Comparison of ENCODE assay signal across 17 cellular contexts in genomic region chr6:3460253-3460652, GRCh38. TPM values are rescaled to one million over a fixed set of nuclear protein-coding genes. Genes with fewer than 3 reads are reported as not detected.
A peak's percentile ranks its signal among the peaks of the same experiment; 100 is the strongest.
DNase-seq lines count a peak whose midpoint lies in the region; ATAC-seq and TF ChIP-seq lines count a peak whose summit lies in the region.
"Had no signal": no experiment of that assay in that cellular context is flagged by ENCODE, and none has a peak within 500 bp of the region (broad histone marks: within the 10 kb centered on the region; RNA-seq: fewer than 3 reads in every experiment).

No MANE protein-coding gene starts in this region.

- H3K4me3 ChIP-seq in IMR-90 (ENCODE audit: insufficient read depth, low read depth, low read length) (no peak overlapping the region), dorsolateral prefrontal cortex (no peak overlapping the region), upper lobe of left lung (no peak overlapping the region)
- H3K4me3 ChIP-seq: GM23338 had no signal

- H3K4me1 Mint-ChIP-seq in activated CD8-positive, alpha-beta memory T cell treated with anti-CD3 and anti-CD28 coated beads, Interleukin-2, amount 10 ng/mL, durations not matched to agents 7 days and 5 days = peaks cover 5% of the 10 kb centered on the region

- H3K14ac ChIP-seq in IMR-90 (replicated peaks; ENCODE audit: low read depth, low read length) = no peak overlapping the region

- CTCF ChIA-PET in IMR-90 (lab: Yijun Ruan, JAX) = interaction anchor here (0.9 kb wide), 1 partner anchor 12 kb away, joined by 4 read pairs; no protein-coding TSS in a partner anchor
- CTCF ChIA-PET in activated CD8-positive, alpha-beta memory T cell treated with anti-CD3 and anti-CD28 coated beads, Interleukin-2, amount 10 ng/mL, durations not matched to agents 7 days and 5 days (lab: Charles Lee) = no interaction called here

- POLR2A ChIA-PET in IMR-90 (lab: Charles Lee; ENCODE audit: unreplicated experiment) = no interaction called here

- H3K4me1 ChIP-seq in IMR-90 (ENCODE audit: control insufficient read depth, insufficient read depth, low read length) (peaks cover 2% of the 10 kb centered on the region; the same call in 1 of the 2 replicates), upper lobe of left lung (peaks cover 3 to 22% (median 14%) of the 10 kb centered on the region in 4 donors)
- H3K4me1 ChIP-seq: Caco-2 had no signal

- no peak overlapping the region for H3K27ac ChIP-seq in IMR-90 (ENCODE audit: insufficient read depth, low read length)
- peak overlapping the region in 53 of 59 donors; percentile 10 to 99 (median 97) for H3K27ac ChIP-seq in dorsolateral prefrontal cortex
- H3K27ac ChIP-seq in temporal lobe (ENCODE audit: low read depth, low read length) = peak overlapping the region; percentile 92
- no peak overlapping the region for H3K27ac ChIP-seq in upper lobe of left lung
- H3K27ac ChIP-seq: C4-2B, HL-60 had no signal

- no peak overlapping the region for H3K23ac ChIP-seq in IMR-90 (ENCODE audit: low read depth, low read length)

- H3K27ac Mint-ChIP-seq in activated CD8-positive, alpha-beta memory T cell treated with anti-CD3 and anti-CD28 coated beads, Interleukin-2, amount 10 ng/mL, durations not matched to agents 7 days and 5 days = no peak overlapping the region
- H3K27ac Mint-ChIP-seq: CD4-positive, alpha-beta T cell; GM23338; HFFc6; IgD-negative memory B cell had no signal

- no peak overlapping the region for H2BK5ac ChIP-seq in IMR-90 (ENCODE audit: low read depth, low read length, poor library complexity, severe bottlenecking)

- no peaks in the 10 kb centered on the region for H3K36me3 Mint-ChIP-seq in activated CD8-positive, alpha-beta memory T cell treated with anti-CD3 and anti-CD28 coated beads, Interleukin-2, amount 10 ng/mL, durations not matched to agents 7 days and 5 days
- H3K36me3 Mint-ChIP-seq: IgD-negative memory B cell had no signal

- no peak overlapping the region for H2AK5ac ChIP-seq in IMR-90 (ENCODE audit: low read depth, low read length)

- WGBS in IMR-90 (ENCODE audit: extremely low coverage in 2 of 2, insufficient read length in 1 of 2), 2 experiments = no CpG with 5 or more reads among the region's 1 CpG
- WGBS in upper lobe of left lung, 2 donors = 75 to 82% methylated on average over 1 of the region's 1 CpG

- H3K27me3 ChIP-seq in IMR-90 (ENCODE audit: control insufficient read depth, insufficient read depth, low read length) (peaks cover 45% of the 10 kb centered on the region), dorsolateral prefrontal cortex (no peaks in the 10 kb centered on the region), upper lobe of left lung (peaks cover 0 to 8% (median 0%) of the 10 kb centered on the region in 4 donors)

- dilution Hi-C loops in IMR-90 (cut with HindIII; ENCODE audit: low sequenced_read_pairs, unreplicated experiment) = no loop called here

- H3K79me1 ChIP-seq in IMR-90 (ENCODE audit: low read depth in 1 of 2, low read length in 2 of 2) = no peaks in the 10 kb centered on the region

- H3K4me2 ChIP-seq in IMR-90 (ENCODE audit: low read depth, low read length) = no peak overlapping the region
- H3K4me2 ChIP-seq: GM23338 had no signal

- no peaks in the 10 kb centered on the region for H3K36me3 ChIP-seq in IMR-90 (ENCODE audit: control insufficient read depth, insufficient read depth, low read length)
- no peaks in the 10 kb centered on the region for H3K36me3 ChIP-seq in upper lobe of left lung

- BruUV-seq in IMR-90 (replicated peaks; lab: Mats Ljungman, UMichigan) = no TSS peak

- intact Hi-C loops in IMR-90 (cut with micrococcal nuclease) (no loop called here), dorsolateral prefrontal cortex (cut with DNase I) (no loop called here)

- no peak overlapping the region for H2AFZ ChIP-seq in IMR-90 (replicated peaks; ENCODE audit: low read length, poor library complexity)
- H2AFZ ChIP-seq: GM23338 had no signal

- H4K5ac ChIP-seq in IMR-90 (ENCODE audit: low read depth, low read length) = no peak overlapping the region

- in situ Hi-C loops in IMR-90 (cut with MboI; ENCODE audit: low sequenced_read_pairs) = no loop called here

- H2AK9ac ChIP-seq in IMR-90 (replicated peaks; ENCODE audit: low read depth, low read length, poor library complexity) = no peak overlapping the region

- TF ChIP-seq CTCF in IMR-90 (conservative IDR thresholded peaks at IDR 0.05; ENCODE audit: low read depth, low read length) = no peak
- TF ChIP-seq CTCF in dorsolateral prefrontal cortex (IDR thresholded peaks at IDR 0.05 in 54 of 56, conservative IDR thresholded peaks at IDR 0.05 in 2 of 56; ENCODE audit: low read depth in 1 of 56, partially characterized antibody in 56 of 56) = no peak
- TF ChIP-seq CTCF in upper lobe of left lung (IDR thresholded peaks at IDR 0.05) = no peak
- no peak for TF ChIP-seq CTCF in GM10266 (IDR thresholded peaks at IDR 0.05; ENCODE audit: control insufficient read depth, insufficient read depth, low read depth, missing control alignments)

- H3K9ac ChIP-seq in IMR-90 (ENCODE audit: low read depth, low read length) = no peak overlapping the region

- H3K4me3 Mint-ChIP-seq in activated CD8-positive, alpha-beta memory T cell treated with anti-CD3 and anti-CD28 coated beads, Interleukin-2, amount 10 ng/mL, durations not matched to agents 7 days and 5 days = no peak overlapping the region
- H3K4me3 Mint-ChIP-seq: GM23338, HFFc6 had no signal

- no peaks in the 10 kb centered on the region for H4K20me1 ChIP-seq in IMR-90 (ENCODE audit: insufficient read depth, low read length)

- no peak overlapping the region for H3K4ac ChIP-seq in IMR-90 (ENCODE audit: low read depth, low read length)

- no peak overlapping the region for H3K56ac ChIP-seq in IMR-90 (ENCODE audit: extremely low read depth, insufficient read depth, low read length)

- TF ChIP-seq RAD21 in IMR-90 (IDR thresholded peaks at IDR 0.05; ENCODE audit: low read length) = no peak

- no peaks in the 10 kb centered on the region for H3K9me3 ChIP-seq in IMR-90 (ENCODE audit: control insufficient read depth, insufficient read depth, low read length)
- no peaks in the 10 kb centered on the region for H3K9me3 ChIP-seq in upper lobe of left lung
- H3K9me3 ChIP-seq: Caco-2 had no signal

- peaks cover 57% of the 10 kb centered on the region for H3K27me3 Mint-ChIP-seq in activated CD8-positive, alpha-beta memory T cell treated with anti-CD3 and anti-CD28 coated beads, Interleukin-2, amount 10 ng/mL, durations not matched to agents 7 days and 5 days

- H3K9me3 Mint-ChIP-seq in activated CD8-positive, alpha-beta memory T cell treated with anti-CD3 and anti-CD28 coated beads, Interleukin-2, amount 10 ng/mL, durations not matched to agents 7 days and 5 days (ENCODE audit: low read depth) = no peaks in the 10 kb centered on the region
- H3K9me3 Mint-ChIP-seq: CD4-positive, alpha-beta T cell; HFFc6 had no signal

- H2BK120ac ChIP-seq in IMR-90 (ENCODE audit: low read depth, low read length) = no peak overlapping the region

- H2BK20ac ChIP-seq in IMR-90 (ENCODE audit: low read depth, low read length) = no peak overlapping the region

- H4K91ac ChIP-seq in IMR-90 (ENCODE audit: insufficient read depth, low read depth, low read length) = no peak overlapping the region

- TF ChIP-seq POLR2A in IMR-90 (IDR thresholded peaks at IDR 0.05; ENCODE audit: low read depth, low read length) (no peak), upper lobe of left lung (IDR thresholded peaks at IDR 0.05) (no peak)

- no peak overlapping the region for H4K8ac ChIP-seq in IMR-90 (ENCODE audit: low read depth in 2 of 2, low read length in 2 of 2)

- no peak overlapping the region for H3K18ac ChIP-seq in IMR-90 (ENCODE audit: low read depth, low read length)

- DNase-seq in IMR-90 (no peak), dorsolateral prefrontal cortex (no peak), medulla oblongata (ENCODE audit: extremely low spot score) (peak; percentile 25), upper lobe of left lung (no peak), GM10266 (ENCODE audit: extremely low spot score) (no peak)
- no peak for DNase-seq in activated CD8-positive, alpha-beta memory T cell treated with anti-CD3 and anti-CD28 coated beads, Interleukin-2, amount 10 ng/mL, durations not matched to agents 7 days and 5 days
- DNase-seq: AML-193; Caco-2; CD4-positive, alpha-beta T cell; H7; HFFc6 had no signal

- H3K9me1 ChIP-seq in IMR-90 (ENCODE audit: insufficient read depth, low read length) = no peaks in the 10 kb centered on the region

- no peak for TF ChIP-seq EP300 in upper lobe of left lung (IDR thresholded peaks at IDR 0.05)

- no peak overlapping the region for H2BK15ac ChIP-seq in IMR-90 (ENCODE audit: low read depth, low read length)

- ATAC-seq in IMR-90 (ENCODE audit: low read depth) (no peak), upper lobe of left lung (ENCODE audit: low FRiP score in 2 of 2) (no peak)
- no peak for ATAC-seq in activated CD8-positive, alpha-beta memory T cell treated with anti-CD3 and anti-CD28 coated beads, Interleukin-2, amount 10 ng/mL, durations not matched to agents 7 days and 5 days
- ATAC-seq: GM23338, HCT116 had no signal

TF ChIP-seq in IMR-90, 13 proteins besides CTCF, POLR2A, EP300 and RAD21:
- no peak for TF ChIP-seq RCOR1 (IDR thresholded peaks at IDR 0.05; ENCODE audit: insufficient replicate concordance, low read length)
- peak; percentile 61 for TF ChIP-seq NFE2L2 (IDR thresholded peaks at IDR 0.05; ENCODE audit: low read depth, low read length)
TF ChIP-seq in IMR-90: peak in this region for 1.

RNA-seq across cellular contexts. Expression of gene SLC22A23, which starts 3.4 kb away (rescaled TPM):
- total RNA-seq in IMR-90 (2012; rRNA removed) (0.56 and 0.72 TPM in 2 replicates), dorsolateral prefrontal cortex (100 to 1,000 TPM in 1 of 120 experiments, 10 to 100 TPM in 119; 36.4 to 160 (median 55.7) TPM), temporal lobe (30.2 TPM), upper lobe of left lung (10 to 100 TPM; 18.2 to 73.1 (median 28.3) TPM)
- 1.1 and 1.6 TPM in 2 replicates for polyA plus RNA-seq in IMR-90 (2012; rRNA removed)
- 1.2 and 1.9 TPM in 2 replicates for polyA plus RNA-seq in IMR-90 (2012; cell fraction: cytosol; rRNA removed)
- 1.9 TPM in 2 replicates for polyA plus RNA-seq in IMR-90 (2012; cell fraction: nucleus; rRNA removed; ENCODE audit: low replicate concordance)
- total RNA-seq in activated CD8-positive, alpha-beta memory T cell treated with anti-CD3 and anti-CD28 coated beads, Interleukin-2, amount 10 ng/mL, durations not matched to agents 7 days and 5 days = under 1 TPM; 0.07 to 0.20 TPM

Comparison
In these comparisons a context has a peak if more than half of its experiments do, and no peak if none do; other contexts are left out.
1. H3K27ac ChIP-seq: peak in dorsolateral prefrontal cortex (53 of 59) and temporal lobe (single experiment); none in IMR-90 (single experiment) and upper lobe of left lung (0 of 4).
2. RNA of gene SLC22A23, which starts 3.4 kb away (total RNA-seq): 36.4 to 160 TPM in dorsolateral prefrontal cortex, 18.2 to 73.1 TPM in upper lobe of left lung and 30.2 TPM in temporal lobe (single experiment); 0.56 to 0.72 TPM in IMR-90 and 0.07 to 0.20 TPM in activated CD8-positive, alpha-beta memory T cell treated with anti-CD3 and anti-CD28 coated beads, Interleukin-2, amount 10 ng/mL, durations not matched to agents 7 days and 5 days; every median in the first group is over 10 times any median in the second.